ENCODE assay signal across 15 cellular contexts in the genomic region with DNA sequence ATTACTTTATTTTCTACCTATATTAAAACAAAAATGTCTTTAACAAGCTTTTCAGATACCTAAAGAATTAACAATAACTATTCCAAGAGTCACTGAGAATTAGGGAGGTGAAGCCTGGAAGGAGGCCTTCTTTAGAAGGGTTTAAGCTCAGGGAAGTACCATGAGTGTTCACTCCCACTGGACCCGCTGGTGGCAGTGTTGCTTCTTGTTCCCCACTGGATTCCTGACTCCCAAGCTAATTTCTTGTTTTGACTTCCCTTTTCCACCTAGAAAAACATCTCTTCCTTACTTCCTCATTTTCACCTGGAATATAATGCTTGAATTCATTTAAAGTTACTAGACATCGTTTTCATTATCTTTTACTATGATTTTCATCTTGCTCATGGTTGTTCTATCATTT.
DNase-seq lines count a peak whose midpoint lies in the region; ATAC-seq, FAIRE-seq and TF ChIP-seq lines count a peak whose summit lies in the region.
"Had no signal": no experiment of that assay in that cellular context is flagged by ENCODE, and none has a peak within 500 bp of the region (broad histone marks: within the 10 kb centered on the region; RNA-seq: fewer than 3 reads in every experiment).

No MANE protein-coding gene starts in this region.

- H3K27me3 ChIP-seq in H7 (ENCODE audit: control insufficient read depth, insufficient read depth, low read length) (no peaks in the 10 kb centered on the region), foreskin keratinocyte (no peaks in the 10 kb centered on the region)
- no peaks in the 10 kb centered on the region for H3K27me3 ChIP-seq in CD4-positive, alpha-beta memory T cell (ENCODE audit: insufficient read depth, low read length)

- H3K4me1 ChIP-seq in foreskin keratinocyte: no peaks in the 10 kb centered on the region
- H3K4me1 ChIP-seq in CD4-positive, alpha-beta memory T cell (ENCODE audit: insufficient read depth, low read length): no peaks in the 10 kb centered on the region

- no peak overlapping the region for H3K4me3 Mint-ChIP-seq in CD4-positive, alpha-beta memory T cell
- H3K4me3 Mint-ChIP-seq: activated naive CD8-positive, alpha-beta T cell treated with anti-CD3 and anti-CD28 coated beads, Interleukin-2, amount 10 ng/mL, durations not matched to agents 7 days and 5 days; activated T-cell treated with anti-CD3 and anti-CD28 coated beads, Interleukin-2, amount 50 U/mL, for 4 hours; central memory CD8-positive, alpha-beta T cell; T-helper 1 cell treated with Interleukin-12 subunit alpha and Interleukin-12 subunit beta and Interleukin-4 antibody, amounts not matched to agents 30 μg/mL and 1 μg/mL, for 36 hours had no signal

- in situ Hi-C loops in ACHN (cut with HindIII; ENCODE audit: low pct_ligation_motif_present, low pct_unique_long_range_greater_than_20kb, low sequenced_read_pairs): no loop called here
- in situ Hi-C loops in SK-MEL-5 (cut with HindIII; ENCODE audit: low pct_unique_long_range_greater_than_20kb, low sequenced_read_pairs): no loop called here

- no peaks in the 10 kb centered on the region for H3K36me3 ChIP-seq in H7 (replicated peaks; ENCODE audit: control insufficient read depth, insufficient read depth, low read length)
- no peaks in the 10 kb centered on the region for H3K36me3 ChIP-seq in CD4-positive, alpha-beta memory T cell (ENCODE audit: insufficient read depth, low read length)

- no peak overlapping the region for H3K27ac Mint-ChIP-seq in CD4-positive, alpha-beta memory T cell
- H3K27ac Mint-ChIP-seq: activated naive CD8-positive, alpha-beta T cell treated with anti-CD3 and anti-CD28 coated beads, Interleukin-2, amount 10 ng/mL, durations not matched to agents 7 days and 5 days; T-helper 1 cell treated with Interleukin-12 subunit alpha and Interleukin-12 subunit beta and Interleukin-4 antibody, amounts not matched to agents 30 μg/mL and 1 μg/mL, for 36 hours had no signal

- DNase-seq in ACHN: peak; percentile 14
- peak; percentile 2 for DNase-seq in H7
- peak; percentile 43 for DNase-seq in SK-MEL-5 (ENCODE audit: low read depth, low spot score)
- DNase-seq in foreskin keratinocyte: peak in 1 of 2 donors; percentile 10
- DNase-seq in SKM-1 (lab: John Stamatoyannopoulos, UW; ENCODE audit: unreplicated experiment): no peak
- DNase-seq in CD4-positive, alpha-beta memory T cell: no peak
- DNase-seq in urothelium cell line (ENCODE audit: low spot score): no peak
- DNase-seq: activated CD4-positive, alpha-beta T cell treated with anti-CD3 and anti-CD28 coated beads for 48 hours; activated naive CD8-positive, alpha-beta T cell treated with anti-CD3 and anti-CD28 coated beads, Interleukin-2, amount 10 ng/mL, durations not matched to agents 7 days and 5 days; activated T-cell treated with anti-CD3 and anti-CD28 coated beads, Interleukin-2, amount 50 U/mL, for 4 hours; posterior cingulate gyrus had no signal

- TF ChIP-seq CTCF in foreskin keratinocyte (conservative IDR thresholded peaks at IDR 0.05): peak; percentile 42

- no peaks in the 10 kb centered on the region for H3K27me3 Mint-ChIP-seq in CD4-positive, alpha-beta memory T cell
- H3K27me3 Mint-ChIP-seq: activated naive CD8-positive, alpha-beta T cell treated with anti-CD3 and anti-CD28 coated beads, Interleukin-2, amount 10 ng/mL, durations not matched to agents 7 days and 5 days had no signal

- no peak for FAIRE-seq in urothelium cell line (lab: Jason Lieb, UNC)
- FAIRE-seq: endothelial cell of umbilical vein had no signal

- H3K9me3 Mint-ChIP-seq in CD4-positive, alpha-beta memory T cell: no peaks in the 10 kb centered on the region
- H3K9me3 Mint-ChIP-seq: activated naive CD8-positive, alpha-beta T cell treated with anti-CD3 and anti-CD28 coated beads, Interleukin-2, amount 10 ng/mL, durations not matched to agents 7 days and 5 days; activated T-cell treated with anti-CD3 and anti-CD28 coated beads, Interleukin-2, amount 50 U/mL, for 4 hours; central memory CD8-positive, alpha-beta T cell; T-helper 1 cell treated with Interleukin-12 subunit alpha and Interleukin-12 subunit beta and Interleukin-4 antibody, amounts not matched to agents 30 μg/mL and 1 μg/mL, for 36 hours had no signal

- CTCF ChIA-PET in CD4-positive, alpha-beta memory T cell (lab: Charles Lee; ENCODE audit: partially characterized antibody): no interaction called here

- H3K4me3 ChIP-seq in H7 (ENCODE audit: insufficient read depth, low read depth, low read length): no peak overlapping the region
- H3K4me3 ChIP-seq in CD4-positive, alpha-beta memory T cell (ENCODE audit: low read length in 2 of 2): no peak overlapping the region

- no peak for ATAC-seq in foreskin keratinocyte
- no peak for ATAC-seq in GM21529 (IDR thresholded peaks at IDR 0.05; ENCODE audit: unreplicated experiment)
- ATAC-seq: activated T-cell treated with anti-CD3 and anti-CD28 coated beads, Interleukin-2, amount 50 U/mL, for 4 hours had no signal

- no peaks in the 10 kb centered on the region for H3K9me3 ChIP-seq in CD4-positive, alpha-beta memory T cell (ENCODE audit: control insufficient read depth in 1 of 2, low read length in 2 of 2)

- H3K27ac ChIP-seq in foreskin keratinocyte: no peak overlapping the region
- H3K27ac ChIP-seq in CD4-positive, alpha-beta memory T cell (ENCODE audit: low read depth, low read length): no peak overlapping the region

- intact Hi-C loops in CD4-positive, alpha-beta memory T cell (cut with micrococcal nuclease): no loop called here

- peaks cover 0 to 4% (median 1%) of the 10 kb centered on the region in 4 donors for H3K4me1 Mint-ChIP-seq in CD4-positive, alpha-beta memory T cell
- H3K4me1 Mint-ChIP-seq: activated naive CD8-positive, alpha-beta T cell treated with anti-CD3 and anti-CD28 coated beads, Interleukin-2, amount 10 ng/mL, durations not matched to agents 7 days and 5 days; central memory CD8-positive, alpha-beta T cell had no signal

- POLR2A ChIA-PET in CD4-positive, alpha-beta memory T cell (lab: Charles Lee; ENCODE audit: partially characterized antibody): no interaction called here

- no peaks in the 10 kb centered on the region for H3K36me3 Mint-ChIP-seq in CD4-positive, alpha-beta memory T cell
- H3K36me3 Mint-ChIP-seq: activated naive CD8-positive, alpha-beta T cell treated with anti-CD3 and anti-CD28 coated beads, Interleukin-2, amount 10 ng/mL, durations not matched to agents 7 days and 5 days had no signal

Comparison
In these comparisons a context has a peak if more than half of its experiments do, and no peak if none do; other contexts are left out.
1. DNase-seq: peak in ACHN (single experiment), H7 (single experiment) and SK-MEL-5 (single experiment); none in SKM-1 (single experiment), CD4-positive, alpha-beta memory T cell (0 of 5) and urothelium cell line (single experiment).